ENCODE assay signal across 8 cellular contexts in genomic region chr15:75450307-75451201, GRCh38.
DNase-seq lines count a peak whose midpoint lies in the region; ATAC-seq and FAIRE-seq lines count a peak whose summit lies in the region.

No MANE protein-coding gene starts in this region.

- no peaks in the 10 kb centered on the region for H3K9me3 Mint-ChIP-seq in memory B cell

- H3K27me3 Mint-ChIP-seq in memory B cell: no peaks in the 10 kb centered on the region

- DNase-seq in AML-193 (lab: John Stamatoyannopoulos, UW) (peak; percentile 91 to 94), HTR-8/SVneo (ENCODE audit: insufficient read length, low spot score) (peak; percentile 87), memory B cell (ENCODE audit: low spot score in 2 of 2) (peak; percentile 84 to 91)
- DNase-seq in NK-92 treated with Interleukin-12 subunit alpha and Interleukin-12 subunit beta, amount 100 ng/mL, for 24 hours (lab: John Stamatoyannopoulos, UW): peak; percentile 99
- DNase-seq in activated CD8-positive, alpha-beta memory T cell treated with anti-CD3 and anti-CD28 coated beads for 24 hours: peak; percentile 98
- DNase-seq in effector CD8-positive, alpha-beta T cell (lab: John Stamatoyannopoulos, UW): peak; percentile 97
- peak; percentile 94 to 95 (median 94) for DNase-seq in stimulated activated CD4-positive, alpha-beta T cell treated with anti-CD3 and anti-CD28 coated beads, TNF-alpha, amount 100 ng/mL, for 4 hours (ENCODE audit: low read depth in 3 of 3)

- peak; percentile 27 for ATAC-seq in GM19438 (IDR thresholded peaks at IDR 0.05; ENCODE audit: low read depth, unreplicated experiment)
- ATAC-seq in memory B cell (ENCODE audit: low read depth): peak; percentile 32

- peaks cover 2% of the 10 kb centered on the region for H3K36me3 Mint-ChIP-seq in memory B cell

- peak overlapping the region; percentile 84 for H3K4me3 Mint-ChIP-seq in memory B cell

- peak; percentile 85 for FAIRE-seq in HTR-8/SVneo (lab: Jason Lieb, UNC)

- H3K27ac Mint-ChIP-seq in memory B cell: peak overlapping the region; percentile 99

- H3K4me1 Mint-ChIP-seq in memory B cell: peaks cover 40% of the 10 kb centered on the region

Comparison
In these comparisons a context has a peak if more than half of its experiments do, and no peak if none do; other contexts are left out.
1. Peak in every context shown above with its lines: DNase-seq and ATAC-seq.